2 cellular contexts compared by ENCODE assay signal in genomic region chr12:120592121-120593049, GRCh38.
TF ChIP-seq lines count a peak whose summit lies in the region.

No MANE protein-coding gene starts in this region.

TF ChIP-seq in HepG2, 621 proteins besides CTCF, POLR2A, EP300 and RAD21:
- TF ChIP-seq, protein P1, sequence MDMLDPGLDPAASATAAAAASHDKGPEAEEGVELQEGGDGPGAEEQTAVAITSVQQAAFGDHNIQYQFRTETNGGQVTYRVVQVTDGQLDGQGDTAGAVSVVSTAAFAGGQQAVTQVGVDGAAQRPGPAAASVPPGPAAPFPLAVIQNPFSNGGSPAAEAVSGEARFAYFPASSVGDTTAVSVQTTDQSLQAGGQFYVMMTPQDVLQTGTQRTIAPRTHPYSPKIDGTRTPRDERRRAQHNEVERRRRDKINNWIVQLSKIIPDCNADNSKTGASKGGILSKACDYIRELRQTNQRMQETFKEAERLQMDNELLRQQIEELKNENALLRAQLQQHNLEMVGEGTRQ (IDR thresholded peaks at IDR 0.05; ENCODE audit: low read depth, low read length), result peak; percentile 24; the same call in 1 of the 2 replicates
- TF ChIP-seq, protein P1 (CRISPR knock-in tag; IDR thresholded peaks at IDR 0.05; ENCODE audit: borderline replicate concordance), result no peak
- no peak for TF ChIP-seq RCOR2 (CRISPR knock-in tag; IDR thresholded peaks at IDR 0.05)
TF ChIP-seq in HepG2: peak in this region for 1.

TF ChIP-seq in H1, 55 proteins besides CTCF, POLR2A, EP300 and RAD21:
- TF ChIP-seq, protein P1 (IDR thresholded peaks at IDR 0.05; ENCODE audit: low read length), result no peak
- TF ChIP-seq JUN (IDR thresholded peaks at IDR 0.05; ENCODE audit: low read depth, low read length) (no peak), BACH1 (IDR thresholded peaks at IDR 0.05; ENCODE audit: low read length) (no peak), ASH2L (IDR thresholded peaks at IDR 0.05; ENCODE audit: low read length) (no peak), SP4 (IDR thresholded peaks at IDR 0.05; ENCODE audit: low read length) (no peak), NRF1 (IDR thresholded peaks at IDR 0.05; ENCODE audit: low read depth, low read length) (no peak), RBBP5 (IDR thresholded peaks at IDR 0.05; ENCODE audit: borderline replicate concordance, low read depth, low read length) (no peak)
